ENCODE assay signal across 8 cellular contexts in genomic region chr7:44581426-44581906, GRCh38. TPM values are rescaled to one million over a fixed set of nuclear protein-coding genes. Genes with fewer than 3 reads are reported as not detected.
A peak's percentile ranks its signal among the peaks of the same experiment; 100 is the strongest.
DNase-seq lines count a peak whose midpoint lies in the region; ATAC-seq and TF ChIP-seq lines count a peak whose summit lies in the region.

No MANE protein-coding gene starts in this region.

- POLR2A ChIA-PET in AG04450 (lab: Yijun Ruan, JAX) (interaction anchor here (1.2 to 2.0 kb wide), 4 partner anchors 8 to 166 kb away, joined by 3 to 11 read pairs (median 4); partner anchors contain the start of gene DDX56), MCF 10A (lab: Yijun Ruan, JAX) (interaction anchor here (0.5 to 3.7 kb wide), 24 partner anchors 9 to 530 kb away, joined by 3 to 50 read pairs (median 5); partner anchors contain the start of genes DDX56, H2AZ2, NUDCD3 and OGDH)

- H3K27ac ChIP-seq in AG04450 (ENCODE audit: low read depth, low read length): peak overlapping the region; percentile 52

- DNase-seq in AG04450 (ENCODE audit: low read depth, low spot score) (no peak), T-helper 1 cell (peak; percentile 20 to 60 (median 35)), MCF 10A (ENCODE audit: unreplicated experiment) (no peak), left kidney (ENCODE audit: low read depth, low spot score) (peak; percentile 54), NCI-H2196 (lab: John Stamatoyannopoulos, UW; ENCODE audit: unreplicated experiment) (no peak)
- peak; percentile 58 for DNase-seq in stimulated activated CD8-positive, alpha-beta memory T cell treated with anti-CD3 and anti-CD28 coated beads, Interleukin-4, amount 100 ng/mL, for 48 hours

- peak overlapping the region; percentile 85 for H3K4me3 Mint-ChIP-seq in MCF 10A (ENCODE audit: unreplicated experiment)

- ATAC-seq in GM18868 (IDR thresholded peaks at IDR 0.05; ENCODE audit: unreplicated experiment) (peak; percentile 27), HG03095 (IDR thresholded peaks at IDR 0.05; ENCODE audit: unreplicated experiment) (peak; percentile 37)

- CTCF ChIA-PET in AG04450 (lab: Charles Lee) (no interaction called here), MCF 10A (lab: Yijun Ruan, JAX) (interaction anchor here (0.6 to 1.5 kb wide), 8 partner anchors 16 to 1632 kb away, joined by 3 to 8 read pairs (median 3); no protein-coding TSS in a partner anchor)

- TF ChIP-seq CTCF in AG04450 (IDR thresholded peaks at IDR 0.05; ENCODE audit: low read depth, low read length): no peak
- TF ChIP-seq CTCF in MCF 10A (IDR thresholded peaks at IDR 0.05; ENCODE audit: unreplicated experiment): no peak

- H3K27ac Mint-ChIP-seq in MCF 10A (ENCODE audit: low read depth, unreplicated experiment): peak overlapping the region; percentile 93

- peak overlapping the region; percentile 94 for H3K4me3 ChIP-seq in AG04450 (ENCODE audit: low read depth, low read length)

- H3K36me3 Mint-ChIP-seq in MCF 10A (ENCODE audit: insufficient read depth, unreplicated experiment): peaks cover 47% of the 10 kb centered on the region

- H3K9me3 ChIP-seq in AG04450 (ENCODE audit: control insufficient read depth, insufficient read depth, low read length): no peaks in the 10 kb centered on the region; the same call in 1 of the 2 replicates

- peaks cover 6% of the 10 kb centered on the region for H3K4me1 Mint-ChIP-seq in MCF 10A (ENCODE audit: insufficient read depth, unreplicated experiment)

- no TSS peak for BruUV-seq in MCF 10A (replicated peaks; lab: Mats Ljungman, UMichigan)

- intact Hi-C loops in MCF 10A (cut with micrococcal nuclease): no loop called here

- no peaks in the 10 kb centered on the region for H3K27me3 Mint-ChIP-seq in MCF 10A (ENCODE audit: insufficient read depth, unreplicated experiment)

- peaks cover 5% of the 10 kb centered on the region for H3K27me3 ChIP-seq in AG04450 (ENCODE audit: control insufficient read depth, insufficient read depth, low read length)

- H3K9me3 Mint-ChIP-seq in MCF 10A (ENCODE audit: unreplicated experiment): no peaks in the 10 kb centered on the region

RNA-seq across cellular contexts. Expression of gene TMED4, which starts 0.6 kb away (rescaled TPM):
- polyA plus RNA-seq in AG04450 (2011; rRNA removed): 76.4 and 78.4 TPM in 2 replicates
- 51.1 and 62.2 TPM in 2 replicates for polyA minus RNA-seq in AG04450 (2011; rRNA and poly(A)+ RNA removed)
- total RNA-seq in MCF 10A (2022): 49.7 and 58.0 TPM in 2 replicates

RNA-seq across cellular contexts. Expression of gene DDX56, which starts 7.8 kb away (rescaled TPM):
- polyA plus RNA-seq in AG04450 (2011; rRNA removed): 45.9 and 52.6 TPM in 2 replicates
- polyA minus RNA-seq in AG04450 (2011; rRNA and poly(A)+ RNA removed): 46.6 and 62.9 TPM in 2 replicates
- 104 and 105 TPM in 2 replicates for total RNA-seq in MCF 10A (2022)

RNA-seq across cellular contexts. Expression of gene OGDH, which starts 25.0 kb away (rescaled TPM):
- polyA plus RNA-seq in AG04450 (2011; rRNA removed): 35.8 and 38.6 TPM in 2 replicates
- 72.7 and 88.1 TPM in 2 replicates for polyA minus RNA-seq in AG04450 (2011; rRNA and poly(A)+ RNA removed)
- total RNA-seq in MCF 10A (2022): 75.1 and 91.1 TPM in 2 replicates

RNA-seq across cellular contexts. Expression of gene NPC1L1, which starts 40.3 kb away (rescaled TPM):
- polyA plus RNA-seq in AG04450 (2011; rRNA removed): 0.36 and 0.42 TPM in 2 replicates
- polyA minus RNA-seq in AG04450 (2011; rRNA and poly(A)+ RNA removed): 0.17 and 0.37 TPM in 2 replicates
- 0.07 TPM in 1 of 2 replicates, not detected in the other for total RNA-seq in MCF 10A (2022)

Comparison
In these comparisons a context has a peak if more than half of its experiments do, and no peak if none do; other contexts are left out.
1. DNase-seq: peak in T-helper 1 cell (5 of 5), left kidney (single experiment) and stimulated activated CD8-positive, alpha-beta memory T cell treated with anti-CD3 and anti-CD28 coated beads, Interleukin-4, amount 100 ng/mL, for 48 hours (single experiment); none in AG04450 (single experiment), MCF 10A (single experiment) and NCI-H2196 (single experiment).